Comparison of ENCODE assay signal across 27 cellular contexts in the genomic region with DNA sequence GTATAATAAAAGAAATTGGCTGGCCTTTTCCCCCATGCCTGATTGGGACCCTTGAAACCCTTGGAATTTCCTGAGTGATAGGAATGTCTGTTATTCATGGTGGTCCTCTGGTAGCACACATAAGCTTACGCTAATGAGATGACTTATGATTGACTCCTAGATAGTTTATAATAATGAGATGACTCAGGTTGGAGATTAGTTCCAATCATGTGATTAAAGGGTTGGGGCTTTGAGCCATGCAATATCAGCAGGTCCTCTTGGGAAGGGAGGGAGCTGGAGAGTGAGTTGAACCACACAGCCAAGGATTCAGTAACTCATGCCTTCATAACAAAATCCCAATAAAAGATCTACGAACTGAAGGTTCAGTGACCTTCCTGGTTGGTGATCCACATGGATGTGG.
"Had no signal": no experiment of that assay in that cellular context is flagged by ENCODE, and none has a peak within 500 bp of the region (broad histone marks: within the 10 kb centered on the region; RNA-seq: fewer than 3 reads in every experiment).

No MANE protein-coding gene starts in this region.

- H3K4me1 Mint-ChIP-seq: activated CD4-positive, alpha-beta memory T cell treated with anti-CD3 and anti-CD28 coated beads, Interleukin-2, amount 10 ng/mL, durations not matched to agents 7 days and 5 days; activated naive CD8-positive, alpha-beta T cell treated with anti-CD3 and anti-CD28 coated beads, Interleukin-2, amount 10 ng/mL, durations not matched to agents 7 days and 5 days; brain; T-cell had no signal

- H3K9me3 Mint-ChIP-seq: activated CD4-positive, alpha-beta memory T cell treated with anti-CD3 and anti-CD28 coated beads, Interleukin-2, amount 10 ng/mL, durations not matched to agents 7 days and 5 days; activated naive CD8-positive, alpha-beta T cell treated with anti-CD3 and anti-CD28 coated beads, Interleukin-2, amount 10 ng/mL, durations not matched to agents 7 days and 5 days; brain had no signal

- H3K27ac Mint-ChIP-seq: activated CD4-positive, alpha-beta memory T cell treated with anti-CD3 and anti-CD28 coated beads, Interleukin-2, amount 10 ng/mL, durations not matched to agents 7 days and 5 days; activated naive CD8-positive, alpha-beta T cell treated with anti-CD3 and anti-CD28 coated beads, Interleukin-2, amount 10 ng/mL, durations not matched to agents 7 days and 5 days; activated T-cell treated with anti-CD3 and anti-CD28 coated beads, Interleukin-2, amount 50 U/mL, for 72 hours; brain; T-cell had no signal

- H3K36me3 ChIP-seq: adrenal gland, cardiac muscle cell had no signal

- H3K4me1 ChIP-seq: adrenal gland had no signal

- ATAC-seq: activated T-cell treated with anti-CD3 and anti-CD28 coated beads, Interleukin-2, amount 50 U/mL, for 72 hours; K562; Panc1; Right ventricle myocardium inferior; T-cell had no signal

- H3K36me3 Mint-ChIP-seq: activated naive CD8-positive, alpha-beta T cell treated with anti-CD3 and anti-CD28 coated beads, Interleukin-2, amount 10 ng/mL, durations not matched to agents 7 days and 5 days; brain; T-cell had no signal

- H3K4me3 ChIP-seq: adrenal gland, cardiac muscle cell, K562, SK-N-MC had no signal

- DNase-seq: activated CD4-positive, alpha-beta memory T cell treated with anti-CD3 and anti-CD28 coated beads, Interleukin-2, amount 10 ng/mL, durations not matched to agents 7 days and 5 days; activated CD4-positive, alpha-beta T cell treated with anti-CD3 and anti-CD28 coated beads, Interleukin-2, amount 50 U/mL, for 1 hour; activated CD4-positive, CD25-positive, alpha-beta regulatory T cell; activated CD8-positive, alpha-beta memory T cell treated with anti-CD3 and anti-CD28 coated beads, Interleukin-2, amount 50 U/mL, for 4 hours; activated naive CD4-positive, alpha-beta T cell treated with anti-CD3 and anti-CD28 coated beads, Interleukin-2, amount 50 U/mL, for 16 hours; activated naive CD8-positive, alpha-beta T cell treated with anti-CD3 and anti-CD28 coated beads, Interleukin-2, amount 10 ng/mL, durations not matched to agents 7 days and 5 days; activated T-cell treated with anti-CD3 and anti-CD28 coated beads, Interleukin-2, amount 50 U/mL, for 72 hours; adrenal gland; aorta; Karpas-422; MM.1S; NCI-H1105; NCI-H1436 treated with DMSO at 0.1 percent for 48 hours; NCI-H187; NCI-H2081; NCI-H510A treated with DMSO at 0.1 percent for 48 hours; RPMI8226; T-cell; T-helper 2 cell; T1000 had no signal

- H3K4me3 Mint-ChIP-seq: activated CD4-positive, alpha-beta memory T cell treated with anti-CD3 and anti-CD28 coated beads, Interleukin-2, amount 10 ng/mL, durations not matched to agents 7 days and 5 days; activated naive CD8-positive, alpha-beta T cell treated with anti-CD3 and anti-CD28 coated beads, Interleukin-2, amount 10 ng/mL, durations not matched to agents 7 days and 5 days; activated T-cell treated with anti-CD3 and anti-CD28 coated beads, Interleukin-2, amount 50 U/mL, for 72 hours; brain; T-cell had no signal

- H3K27me3 Mint-ChIP-seq: activated CD4-positive, alpha-beta memory T cell treated with anti-CD3 and anti-CD28 coated beads, Interleukin-2, amount 10 ng/mL, durations not matched to agents 7 days and 5 days; activated naive CD8-positive, alpha-beta T cell treated with anti-CD3 and anti-CD28 coated beads, Interleukin-2, amount 10 ng/mL, durations not matched to agents 7 days and 5 days; brain; T-cell had no signal

- H3K9me3 ChIP-seq: adrenal gland had no signal

- H3K27ac ChIP-seq: adrenal gland, cardiac muscle cell, SK-N-MC, VCaP had no signal

- H3K27me3 ChIP-seq: adrenal gland, cardiac muscle cell had no signal
